In the genomic region with DNA sequence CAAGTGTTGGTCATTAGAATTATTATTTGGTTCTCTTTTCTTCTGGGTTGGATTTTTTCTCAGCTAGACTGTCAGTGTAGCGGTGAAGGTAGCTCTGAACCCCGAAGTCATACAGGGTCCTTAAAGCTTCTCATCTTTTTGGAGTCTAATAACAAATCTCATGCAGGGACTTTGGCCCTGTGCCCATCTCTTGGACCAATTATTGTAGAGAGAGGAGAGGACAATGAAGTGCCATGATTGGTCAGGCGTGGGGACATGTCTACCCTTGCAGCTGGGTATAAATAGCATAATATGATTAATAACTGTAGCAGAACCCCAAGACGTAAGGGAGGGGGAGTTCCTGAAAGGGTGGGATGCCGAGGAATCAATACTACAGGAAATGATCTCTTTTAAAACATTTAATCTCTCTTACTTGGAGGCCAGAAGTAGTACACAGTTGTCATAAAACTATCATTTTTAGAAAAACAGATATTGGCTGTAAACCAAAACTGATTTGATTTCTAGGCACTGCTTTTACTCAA, we compare ENCODE assay signal across 22 cellular contexts.
"Had no signal": no experiment of that assay in that cellular context is flagged by ENCODE, and none has a peak within 500 bp of the region (broad histone marks: within the 10 kb centered on the region; RNA-seq: fewer than 3 reads in every experiment).

No MANE protein-coding gene starts in this region.

- H3K36me3 Mint-ChIP-seq: activated CD4-positive, alpha-beta memory T cell treated with anti-CD3 and anti-CD28 coated beads for 36 hours; activated CD8-positive, alpha-beta memory T cell treated with anti-CD3 and anti-CD28 coated beads, Interleukin-2, amount 10 ng/mL, durations not matched to agents 7 days and 5 days; natural killer cell treated with Interleukin-12 subunit alpha and Interleukin-12 subunit beta and Interleukin-15 and Interleukin-18, amount 100 ng/mL, for 72 hours had no signal

- H3K4me3 Mint-ChIP-seq: activated CD4-positive, alpha-beta memory T cell treated with anti-CD3 and anti-CD28 coated beads for 36 hours; activated CD8-positive, alpha-beta memory T cell treated with anti-CD3 and anti-CD28 coated beads, Interleukin-2, amount 10 ng/mL, durations not matched to agents 7 days and 5 days; natural killer cell treated with Interleukin-12 subunit alpha and Interleukin-12 subunit beta and Interleukin-15 and Interleukin-18, amount 100 ng/mL, for 72 hours had no signal

- H3K27ac Mint-ChIP-seq: activated CD4-positive, alpha-beta memory T cell treated with anti-CD3 and anti-CD28 coated beads for 36 hours; activated CD8-positive, alpha-beta memory T cell treated with anti-CD3 and anti-CD28 coated beads, Interleukin-2, amount 10 ng/mL, durations not matched to agents 7 days and 5 days; natural killer cell treated with Interleukin-12 subunit alpha and Interleukin-12 subunit beta and Interleukin-15 and Interleukin-18, amount 100 ng/mL, for 72 hours; progenitor cell of endocrine pancreas had no signal

- ATAC-seq: activated CD8-positive, alpha-beta memory T cell treated with anti-CD3 and anti-CD28 coated beads, Interleukin-2, amount 10 ng/mL, durations not matched to agents 7 days and 5 days; natural killer cell treated with Interleukin-12 subunit alpha and Interleukin-12 subunit beta and Interleukin-15 and Interleukin-18, amount 100 ng/mL, for 72 hours had no signal

- H3K9me3 ChIP-seq: adrenal gland, right atrium auricular region, tibial artery, vagina had no signal

- H3K9me3 Mint-ChIP-seq: activated CD4-positive, alpha-beta memory T cell treated with anti-CD3 and anti-CD28 coated beads for 36 hours; natural killer cell treated with Interleukin-12 subunit alpha and Interleukin-12 subunit beta and Interleukin-15 and Interleukin-18, amount 100 ng/mL, for 72 hours had no signal

- H3K27me3 Mint-ChIP-seq: activated CD4-positive, alpha-beta memory T cell treated with anti-CD3 and anti-CD28 coated beads for 36 hours; progenitor cell of endocrine pancreas had no signal

- H3K27ac ChIP-seq: adrenal gland, cardiac muscle cell, epithelial cell of prostate, right atrium auricular region, skin epidermis, tibial artery, vagina had no signal

- H3K27me3 ChIP-seq: adrenal gland, cardiac muscle cell, right atrium auricular region, tibial artery, vagina had no signal

- H3K4me3 ChIP-seq: adrenal gland, cardiac muscle cell, right atrium auricular region, skin epidermis, tibial artery, vagina had no signal

- H3K36me3 ChIP-seq: adrenal gland, cardiac muscle cell, right atrium auricular region, tibial artery, vagina had no signal

- DNase-seq: activated CD4-positive, alpha-beta memory T cell treated with anti-CD3 and anti-CD28 coated beads for 36 hours; activated CD4-positive, CD25-positive, alpha-beta regulatory T cell treated with anti-CD3 and anti-CD28 coated beads, Interleukin-2, amount 50 U/mL, for 72 hours; activated CD8-positive, alpha-beta memory T cell treated with anti-CD3 and anti-CD28 coated beads, Interleukin-2, amount 10 ng/mL, durations not matched to agents 7 days and 5 days; activated effector memory CD4-positive, alpha-beta T cell treated with Interleukin-2 at 50 U/mL for 16 hours; activated naive CD4-positive, alpha-beta T cell treated with anti-CD3 and anti-CD28 coated beads, Interleukin-2, amount 50 U/mL, for 16 hours; activated T-cell treated with anti-CD3 and anti-CD28 coated beads, Interleukin-2, amount 50 U/mL, for 1 hour; foreskin melanocyte; kidney glomerular epithelial cell; mesendoderm; occipital lobe; stimulated activated CD4-positive, alpha-beta T cell treated with anti-CD3 and anti-CD28 coated beads, Interleukin-15, amount 100 ng/mL, for 24 hours; stimulated activated CD4-positive, alpha-beta T cell treated with anti-CD3 and anti-CD28 coated beads, Interleukin-4, amount 100 ng/mL, for 1 hour; stimulated activated naive CD4-positive, alpha-beta T cell; tibial artery had no signal
